ENCODE assay signal across 1 cellular context in the genomic region with DNA sequence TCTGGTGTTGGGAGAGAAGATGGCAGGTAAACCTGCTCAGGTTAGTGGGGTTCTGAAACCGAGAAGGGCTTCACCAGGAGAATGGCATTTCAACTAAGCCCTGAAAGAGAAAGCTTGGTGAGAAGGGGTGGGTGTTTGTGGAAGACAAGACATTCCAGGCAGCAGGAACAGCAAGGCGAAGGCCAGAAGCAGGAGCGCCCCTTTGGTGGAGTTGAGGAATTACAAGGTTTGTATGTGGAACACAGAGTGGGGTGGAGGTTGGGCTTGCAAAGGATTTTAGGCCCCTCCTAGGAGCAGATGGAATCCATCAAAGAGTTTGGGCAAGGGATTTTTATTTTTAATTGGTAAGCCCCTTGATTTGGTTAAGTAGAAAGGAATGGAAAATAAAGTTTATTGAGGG.
TF ChIP-seq lines count a peak whose summit lies in the region.

No MANE protein-coding gene starts in this region.

TF ChIP-seq in IMR-90, 13 proteins besides CTCF, POLR2A, EP300 and RAD21:
- TF ChIP-seq RFX5 (IDR thresholded peaks at IDR 0.05; ENCODE audit: low read depth, low read length) (no peak), BHLHE40 (IDR thresholded peaks at IDR 0.05; ENCODE audit: low read depth, low read length) (no peak), MAFK (IDR thresholded peaks at IDR 0.05; ENCODE audit: low read depth, low read length) (no peak), CHD1 (IDR thresholded peaks at IDR 0.05; ENCODE audit: low read depth, low read length) (no peak), MXI1 (IDR thresholded peaks at IDR 0.05; ENCODE audit: borderline replicate concordance, low read depth, low read length) (no peak), NFE2L2 (IDR thresholded peaks at IDR 0.05; ENCODE audit: low read depth, low read length) (no peak)
